ENCODE assay signal across 14 cellular contexts in the genomic region with DNA sequence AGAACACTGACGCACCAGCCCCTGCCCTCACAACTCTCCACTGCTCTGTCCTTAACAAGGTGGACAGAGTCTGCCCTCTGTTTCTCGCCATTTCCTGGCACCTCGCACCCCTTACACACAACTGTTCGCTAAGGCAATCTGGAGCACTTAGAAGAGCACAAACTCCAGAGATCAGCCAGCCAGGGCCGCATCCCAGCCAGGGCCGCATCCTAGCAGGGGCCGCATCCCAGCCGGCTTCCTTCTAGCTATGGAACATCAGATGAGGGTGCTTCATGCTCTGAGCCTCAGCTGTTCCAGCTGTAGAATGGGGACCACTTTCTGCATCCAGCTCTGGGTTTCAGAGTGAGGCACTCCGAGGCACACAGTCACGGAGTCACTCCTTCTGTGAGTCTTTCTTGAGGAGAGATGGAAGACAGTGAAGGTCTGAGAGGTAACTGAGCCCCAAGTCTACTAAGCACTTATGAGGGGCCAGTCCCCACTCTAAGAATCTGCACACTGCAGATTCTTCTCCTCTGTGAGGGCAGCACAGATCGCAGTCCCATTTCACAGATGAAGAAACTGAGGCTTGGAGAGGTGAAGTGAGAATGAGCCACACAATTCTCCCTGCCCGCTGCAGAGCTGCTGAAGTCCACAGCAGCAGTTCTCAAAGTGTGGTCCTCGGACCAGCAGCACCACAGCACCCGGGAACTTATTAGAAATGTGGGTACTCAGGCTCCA. TPM values are rescaled to one million over a fixed set of nuclear protein-coding genes. Genes with fewer than 3 reads are reported as not detected.
DNase-seq lines count a peak whose midpoint lies in the region; ATAC-seq and TF ChIP-seq lines count a peak whose summit lies in the region.
"Had no signal": no experiment of that assay in that cellular context is flagged by ENCODE, and none has a peak within 500 bp of the region (broad histone marks: within the 10 kb centered on the region; RNA-seq: fewer than 3 reads in every experiment).

No MANE protein-coding gene starts in this region.

- TF ChIP-seq CTCF in activated CD8-positive, alpha-beta T cell treated with anti-CD3 and anti-CD28 coated beads for 36 hours (IDR thresholded peaks at IDR 0.05) = no peak
- no peak for TF ChIP-seq CTCF in left lung (IDR thresholded peaks at IDR 0.05)

- no peak for DNase-seq in T-helper 2 cell treated with Interferon-gamma antibody and Interleukin-4, amounts not matched to agents 5 μg/mL and 100 μg/mL, for 36 hours (ENCODE audit: low spot score)
- no peak for DNase-seq in T-helper 2 cell
- DNase-seq in activated CD8-positive, alpha-beta T cell treated with anti-CD3 and anti-CD28 coated beads for 36 hours = no peak
- no peak for DNase-seq in left lung
- no peak for DNase-seq in stimulated activated naive B cell treated with anti-CD40 and anti-IgM and Interleukin-4, amounts not matched to agents 10 μg/mL and 1 μg/mL and 100 μg/mL, for 72 hours
- no peak for DNase-seq in NCI-H2227 (lab: John Stamatoyannopoulos, UW; ENCODE audit: unreplicated experiment)
- DNase-seq in C1 segment of cervical spinal cord (lab: John Stamatoyannopoulos, UW) = no peak
- DNase-seq: 8988T; activated CD4-positive, CD25-positive, alpha-beta regulatory T cell treated with anti-CD3 and anti-CD28 coated beads, Interleukin-2, amount 50 U/mL, for 72 hours; DMS79; NCI-H1105 treated with DMSO at 0.1 percent for 48 hours; NCI-H526; SIG-M5 had no signal

- CTCF ChIA-PET in activated CD8-positive, alpha-beta T cell treated with anti-CD3 and anti-CD28 coated beads for 36 hours (lab: Charles Lee) = interaction anchor here (0.9 to 1.7 kb wide), 9 partner anchors 8 to 130 kb away, joined by 3 to 7 read pairs (median 3); no protein-coding TSS in a partner anchor

- H3K27ac ChIP-seq in left lung = peak overlapping the region; percentile 44 to 90

- H3K36me3 Mint-ChIP-seq in T-helper 2 cell treated with Interferon-gamma antibody and Interleukin-4, amounts not matched to agents 5 μg/mL and 100 μg/mL, for 36 hours (ENCODE audit: low read depth) = peaks cover 81% of the 10 kb centered on the region
- H3K36me3 Mint-ChIP-seq in activated CD8-positive, alpha-beta T cell treated with anti-CD3 and anti-CD28 coated beads for 36 hours (ENCODE audit: low read depth) = peaks cover 75% of the 10 kb centered on the region
- H3K36me3 Mint-ChIP-seq in stimulated activated naive B cell treated with anti-CD40 and anti-IgM and Interleukin-4, amounts not matched to agents 10 μg/mL and 1 μg/mL and 100 μg/mL, for 72 hours = peaks cover 51 to 60% of the 10 kb centered on the region in 2 donors

- H3K36me3 ChIP-seq in left lung = no peaks in the 10 kb centered on the region

- ATAC-seq in activated CD8-positive, alpha-beta T cell treated with anti-CD3 and anti-CD28 coated beads for 36 hours = no peak
- ATAC-seq in left lung (no peak), HG02938 (IDR thresholded peaks at IDR 0.05; ENCODE audit: unreplicated experiment) (no peak)
- ATAC-seq in stimulated activated naive B cell treated with anti-CD40 and anti-IgM and Interleukin-4, amounts not matched to agents 10 μg/mL and 1 μg/mL and 100 μg/mL, for 72 hours (replicated peaks) = no peak

- H3K27me3 Mint-ChIP-seq in T-helper 2 cell treated with Interferon-gamma antibody and Interleukin-4, amounts not matched to agents 5 μg/mL and 100 μg/mL, for 36 hours (ENCODE audit: low read depth) = no peaks in the 10 kb centered on the region
- no peaks in the 10 kb centered on the region for H3K27me3 Mint-ChIP-seq in activated CD8-positive, alpha-beta T cell treated with anti-CD3 and anti-CD28 coated beads for 36 hours
- no peaks in the 10 kb centered on the region for H3K27me3 Mint-ChIP-seq in stimulated activated naive B cell treated with anti-CD40 and anti-IgM and Interleukin-4, amounts not matched to agents 10 μg/mL and 1 μg/mL and 100 μg/mL, for 72 hours

- peak overlapping the region; percentile 88 for H3K4me3 Mint-ChIP-seq in T-helper 2 cell treated with Interferon-gamma antibody and Interleukin-4, amounts not matched to agents 5 μg/mL and 100 μg/mL, for 36 hours
- peak overlapping the region; percentile 65 for H3K4me3 Mint-ChIP-seq in activated CD8-positive, alpha-beta T cell treated with anti-CD3 and anti-CD28 coated beads for 36 hours
- H3K4me3 Mint-ChIP-seq in stimulated activated naive B cell treated with anti-CD40 and anti-IgM and Interleukin-4, amounts not matched to agents 10 μg/mL and 1 μg/mL and 100 μg/mL, for 72 hours = peak overlapping the region; percentile 66 to 72

- POLR2A ChIA-PET in activated CD8-positive, alpha-beta T cell treated with anti-CD3 and anti-CD28 coated beads for 36 hours (lab: Charles Lee) = interaction anchor here (0.5 to 7.9 kb wide), 12 partner anchors 9 to 293 kb away, joined by 3 to 94 read pairs (median 4); partner anchors contain the start of gene COTL1

- no peaks in the 10 kb centered on the region for H3K9me3 Mint-ChIP-seq in T-helper 2 cell treated with Interferon-gamma antibody and Interleukin-4, amounts not matched to agents 5 μg/mL and 100 μg/mL, for 36 hours
- no peaks in the 10 kb centered on the region for H3K9me3 Mint-ChIP-seq in activated CD8-positive, alpha-beta T cell treated with anti-CD3 and anti-CD28 coated beads for 36 hours
- H3K9me3 Mint-ChIP-seq in stimulated activated naive B cell treated with anti-CD40 and anti-IgM and Interleukin-4, amounts not matched to agents 10 μg/mL and 1 μg/mL and 100 μg/mL, for 72 hours = peaks cover 3 to 8% of the 10 kb centered on the region in 2 donors

- no peaks in the 10 kb centered on the region for H3K27me3 ChIP-seq in left lung

- H3K9me3 ChIP-seq in left lung = no peaks in the 10 kb centered on the region

- H3K27ac Mint-ChIP-seq in T-helper 2 cell treated with Interferon-gamma antibody and Interleukin-4, amounts not matched to agents 5 μg/mL and 100 μg/mL, for 36 hours = peak overlapping the region; percentile 94
- peak overlapping the region; percentile 100 for H3K27ac Mint-ChIP-seq in activated CD8-positive, alpha-beta T cell treated with anti-CD3 and anti-CD28 coated beads for 36 hours
- peak overlapping the region; percentile 98 for H3K27ac Mint-ChIP-seq in stimulated activated naive B cell treated with anti-CD40 and anti-IgM and Interleukin-4, amounts not matched to agents 10 μg/mL and 1 μg/mL and 100 μg/mL, for 72 hours

- intact Hi-C loops in activated CD8-positive, alpha-beta T cell treated with anti-CD3 and anti-CD28 coated beads for 36 hours (cut with micrococcal nuclease) = no loop called here
- intact Hi-C loops in left lung (cut with DNase I) = no loop called here

- H3K4me1 Mint-ChIP-seq in T-helper 2 cell treated with Interferon-gamma antibody and Interleukin-4, amounts not matched to agents 5 μg/mL and 100 μg/mL, for 36 hours (ENCODE audit: low read depth) = peaks cover 81% of the 10 kb centered on the region
- H3K4me1 Mint-ChIP-seq in activated CD8-positive, alpha-beta T cell treated with anti-CD3 and anti-CD28 coated beads for 36 hours (ENCODE audit: low read depth) = peaks cover 92% of the 10 kb centered on the region
- H3K4me1 Mint-ChIP-seq in stimulated activated naive B cell treated with anti-CD40 and anti-IgM and Interleukin-4, amounts not matched to agents 10 μg/mL and 1 μg/mL and 100 μg/mL, for 72 hours = peaks cover 70 to 95% of the 10 kb centered on the region in 2 donors

- H3K4me3 ChIP-seq in left lung = no peak overlapping the region

- H3K4me1 ChIP-seq in left lung = peaks cover 30 to 88% of the 10 kb centered on the region in 2 donors

RNA-seq across cellular contexts. Expression of gene COTL1, which starts 20.9 kb away (rescaled TPM):
- 100 to 1,000 TPM; 664 to 677 TPM for total RNA-seq in activated CD8-positive, alpha-beta T cell treated with anti-CD3 and anti-CD28 coated beads for 36 hours
- total RNA-seq in left lung = 100 to 1,000 TPM in 1 of 2 donors, 10 to 100 TPM in 1; 92.7 to 206 TPM

RNA-seq across cellular contexts. Expression of gene KLHL36, which starts 51.4 kb away (rescaled TPM):
- 10 to 100 TPM; 41.0 to 44.0 TPM for total RNA-seq in activated CD8-positive, alpha-beta T cell treated with anti-CD3 and anti-CD28 coated beads for 36 hours
- 10 to 100 TPM; 44.7 to 50.9 TPM for total RNA-seq in left lung
